In genomic region chr7:143514995-143515735, GRCh38 we compare ENCODE assay signal across 21 cellular contexts. TPM values are rescaled to one million over a fixed set of nuclear protein-coding genes. Genes with fewer than 3 reads are reported as not detected.
A peak's percentile ranks its signal among the peaks of the same experiment; 100 is the strongest.
DNase-seq lines count a peak whose midpoint lies in the region; ATAC-seq, FAIRE-seq and TF ChIP-seq lines count a peak whose summit lies in the region.
"Had no signal": no experiment of that assay in that cellular context is flagged by ENCODE, and none has a peak within 500 bp of the region (broad histone marks: within the 10 kb centered on the region; RNA-seq: fewer than 3 reads in every experiment).

No MANE protein-coding gene starts in this region.

- TF ChIP-seq CTCF in dorsolateral prefrontal cortex (IDR thresholded peaks at IDR 0.05 in 54 of 56, conservative IDR thresholded peaks at IDR 0.05 in 2 of 56; ENCODE audit: low read depth in 1 of 56, partially characterized antibody in 56 of 56), result no peak
- no peak for TF ChIP-seq CTCF in CD14-positive monocyte (IDR thresholded peaks at IDR 0.05)

- intact Hi-C loops in left ventricle myocardium superior (cut with micrococcal nuclease) (no loop called here), left cardiac atrium (cut with DNase I) (no loop called here), dorsolateral prefrontal cortex (cut with DNase I) (no loop called here), CD14-positive monocyte (cut with micrococcal nuclease) (no loop called here)

- H3K36me3 Mint-ChIP-seq in CD14-positive monocyte, result peaks cover 22 to 25% of the 10 kb centered on the region in 2 donors

- ATAC-seq in left ventricle myocardium superior (no peak), left cardiac atrium (no peak)
- ATAC-seq: GM23338, HCT116 had no signal

- H3K9me3 Mint-ChIP-seq in CD14-positive monocyte, result peaks cover 1 to 11% (median 4%) of the 10 kb centered on the region in 7 donors
- H3K9me3 Mint-ChIP-seq: GM23338 had no signal

- DNase-seq in left ventricle myocardium superior (peak; percentile 45), left cardiac atrium (no peak), dorsolateral prefrontal cortex (peak in 6 of 10 donors; percentile 32 to 65 (median 51)), middle frontal gyrus (ENCODE audit: extremely low spot score, low spot score) (peak; percentile 4), DMS153 treated with DMSO at 0.1 percent for 48 hours (lab: John Stamatoyannopoulos, UW; ENCODE audit: unreplicated experiment) (no peak), urothelium cell line (ENCODE audit: low spot score) (no peak), CD14-positive monocyte (ENCODE audit: low spot score) (no peak), LoVo (ENCODE audit: low spot score) (no peak)
- DNase-seq: 8988T, C1 segment of cervical spinal cord, GF-D8, MV-4-11, NCI-H1417 treated with DMSO at 0.1 percent for 48 hours, NCI-H2029 treated with DMSO at 0.1 percent for 48 hours, NCI-H748 treated with DMSO at 0.1 percent for 48 hours, OCI-M1, RPMI8226 had no signal

- no peak overlapping the region for H3K27ac Mint-ChIP-seq in CD14-positive monocyte
- H3K27ac Mint-ChIP-seq: GM23338 had no signal

- H3K4me3 Mint-ChIP-seq in CD14-positive monocyte, result no peak overlapping the region
- H3K4me3 Mint-ChIP-seq: GM23338 had no signal

- H3K27me3 ChIP-seq in dorsolateral prefrontal cortex, result peaks cover 0 to 16% (median 0%) of the 10 kb centered on the region in 45 donors

- peak overlapping the region in 33 of 59 donors; percentile 3 to 89 (median 45) for H3K27ac ChIP-seq in dorsolateral prefrontal cortex

- H3K4me3 ChIP-seq in dorsolateral prefrontal cortex, result no peak overlapping the region
- H3K4me3 ChIP-seq: GM23338 had no signal

- no peak for FAIRE-seq in urothelium cell line (lab: Jason Lieb, UNC)
- FAIRE-seq: GM12892 had no signal

- H3K4me1 Mint-ChIP-seq in CD14-positive monocyte, result no peaks in the 10 kb centered on the region

- H3K27me3 Mint-ChIP-seq in CD14-positive monocyte (ENCODE audit: low read depth in 3 of 3), result no peaks in the 10 kb centered on the region

RNA-seq across cellular contexts. Expression of gene TAS2R41, which starts 37.5 kb away (rescaled TPM):
- not detected for total RNA-seq in left ventricle myocardium superior
- under 1 TPM in 1 of 2 donors, not detected in 1; 0.26 TPM for total RNA-seq in left cardiac atrium
- total RNA-seq in dorsolateral prefrontal cortex, result under 1 TPM in 2 of 120 experiments, not detected in 118; 0.52 to 0.73 TPM
- polyA plus RNA-seq in CD14-positive monocyte, result not detected
- total RNA-seq: NCI-H460 had no signal
- polyA plus RNA-seq: GM23338 had no signal

RNA-seq across cellular contexts. Expression of gene CTAGE15, which starts 56.4 kb away (rescaled TPM):
- 0.15 TPM for total RNA-seq in left ventricle myocardium superior
- not detected for total RNA-seq in left cardiac atrium
- 1 to 10 TPM in 9 of 120 experiments, under 1 TPM in 18, not detected in 93; 0.18 to 1.7 (median 0.57) TPM for total RNA-seq in dorsolateral prefrontal cortex
- not detected for polyA plus RNA-seq in CD14-positive monocyte
- total RNA-seq: NCI-H460 had no signal
- polyA plus RNA-seq: GM23338 had no signal

Comparison
In these comparisons a context has a peak if more than half of its experiments do, and no peak if none do; other contexts are left out.
1. DNase-seq: peak in left ventricle myocardium superior (single experiment), dorsolateral prefrontal cortex (6 of 10) and middle frontal gyrus (single experiment); none in left cardiac atrium (single experiment), DMS153 treated with DMSO at 0.1 percent for 48 hours (single experiment), urothelium cell line (single experiment), CD14-positive monocyte (single experiment) and LoVo (single experiment).